25 cellular contexts compared by ENCODE assay signal in the genomic region with DNA sequence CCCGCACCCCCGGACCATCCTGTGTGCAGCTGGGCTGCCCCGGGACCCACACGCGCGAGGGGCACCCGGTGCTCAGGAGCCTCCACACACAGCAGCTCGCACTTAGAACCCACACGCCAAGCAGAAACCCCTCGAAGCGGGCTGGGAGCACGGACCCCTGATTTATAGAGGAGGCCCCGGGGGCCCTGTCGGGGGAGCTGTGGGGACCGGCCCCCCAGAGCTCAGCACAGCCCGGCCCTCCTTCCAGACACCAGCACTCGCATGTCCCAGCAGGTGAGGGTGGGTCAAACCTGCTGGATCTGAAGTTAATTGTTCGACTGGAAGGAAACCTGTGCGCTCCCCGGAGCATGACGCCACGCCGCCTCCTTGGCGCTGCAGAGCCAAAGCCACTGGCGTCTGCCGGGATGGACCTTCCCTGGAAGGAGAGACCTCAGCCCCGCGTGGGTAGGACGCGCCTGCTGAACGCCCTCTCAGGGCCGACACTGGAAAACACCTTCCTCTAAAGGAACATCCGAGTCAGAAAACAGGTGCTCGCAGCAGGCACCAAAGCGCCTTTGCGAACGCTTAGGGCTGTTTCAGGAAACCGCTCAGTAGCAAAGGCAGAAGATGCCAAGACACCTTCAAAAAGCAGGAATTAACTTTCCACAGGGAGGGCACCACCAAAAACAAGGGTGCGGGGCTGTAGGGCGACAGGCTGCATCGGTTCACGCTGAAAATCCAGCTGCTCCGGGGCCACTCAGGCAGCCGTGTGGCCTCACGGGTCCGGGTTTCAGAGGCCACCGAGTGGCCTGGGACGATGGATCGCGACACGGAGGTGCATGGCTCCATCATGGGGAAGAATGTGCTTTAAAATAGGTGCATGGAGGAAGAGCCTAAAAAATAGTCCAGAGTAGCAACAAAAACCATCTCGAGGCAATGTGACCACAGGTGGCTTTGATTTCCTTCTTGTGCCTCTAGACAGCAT. TPM values are rescaled to one million over a fixed set of nuclear protein-coding genes. Genes with fewer than 3 reads are reported as not detected.
DNase-seq lines count a peak whose midpoint lies in the region; ATAC-seq and TF ChIP-seq lines count a peak whose summit lies in the region.
"Had no signal": no experiment of that assay in that cellular context is flagged by ENCODE, and none has a peak within 500 bp of the region (broad histone marks: within the 10 kb centered on the region; RNA-seq: fewer than 3 reads in every experiment).

No MANE protein-coding gene starts in this region.

- intact Hi-C loops in left ventricle myocardium superior (cut with micrococcal nuclease) = no loop called here
- intact Hi-C loops in sigmoid colon (cut with DNase I) = no loop called here

- no peaks in the 10 kb centered on the region for H3K27me3 Mint-ChIP-seq in activated T-cell treated with anti-CD3 and anti-CD28 coated beads, Interleukin-2, amount 50 U/mL, for 72 hours (ENCODE audit: low read depth)
- H3K27me3 Mint-ChIP-seq: natural killer cell treated with Interleukin-12 subunit alpha and Interleukin-12 subunit beta and Interleukin-15 and Interleukin-18, amount 100 ng/mL, for 72 hours had no signal

- peak; percentile 8 for ATAC-seq in left ventricle myocardium superior
- no peak for ATAC-seq in activated T-cell treated with anti-CD3 and anti-CD28 coated beads, Interleukin-2, amount 50 U/mL, for 72 hours (replicated peaks in 1 of 2)
- ATAC-seq in GM18511 (IDR thresholded peaks at IDR 0.05; ENCODE audit: unreplicated experiment) = no peak

- no peaks in the 10 kb centered on the region for H3K9me3 Mint-ChIP-seq in activated T-cell treated with anti-CD3 and anti-CD28 coated beads, Interleukin-2, amount 50 U/mL, for 72 hours
- H3K9me3 Mint-ChIP-seq: activated B cell treated with CpG ODN at 0.5 μM for 24 hours; immature natural killer cell; natural killer cell treated with Interleukin-12 subunit alpha and Interleukin-12 subunit beta and Interleukin-15 and Interleukin-18, amount 100 ng/mL, for 72 hours; T-helper 1 cell treated with Interleukin-12 subunit alpha and Interleukin-12 subunit beta and Interleukin-4 antibody, amounts not matched to agents 30 μg/mL and 1 μg/mL, for 36 hours had no signal

- peaks cover 0 to 14% (median 9%) of the 10 kb centered on the region in 4 donors for H3K4me1 ChIP-seq in sigmoid colon
- H3K4me1 ChIP-seq: prostate gland, testis had no signal

- no peak for TF ChIP-seq CTCF in sigmoid colon (IDR thresholded peaks at IDR 0.05)
- TF ChIP-seq CTCF in GM10248 (IDR thresholded peaks at IDR 0.05; ENCODE audit: control extremely low read depth, extremely low read depth, low read depth, missing control alignments) = no peak

- peak overlapping the region; percentile 58 for H3K27ac ChIP-seq in angular gyrus (ENCODE audit: low read depth, low read length)
- H3K27ac ChIP-seq in sigmoid colon = peak overlapping the region in 2 of 4 donors; percentile 39 to 76
- H3K27ac ChIP-seq: prostate gland, testis had no signal

- H3K4me1 Mint-ChIP-seq in activated T-cell treated with anti-CD3 and anti-CD28 coated beads, Interleukin-2, amount 50 U/mL, for 72 hours (ENCODE audit: low read depth) = no peaks in the 10 kb centered on the region
- H3K4me1 Mint-ChIP-seq: immature natural killer cell had no signal

- no peaks in the 10 kb centered on the region for H3K36me3 ChIP-seq in sigmoid colon
- H3K36me3 ChIP-seq: prostate gland, spleen had no signal

- H3K4me3 ChIP-seq in sigmoid colon = no peak overlapping the region
- H3K4me3 ChIP-seq: prostate gland, spleen, testis had no signal

- no peaks in the 10 kb centered on the region for H3K36me3 Mint-ChIP-seq in activated T-cell treated with anti-CD3 and anti-CD28 coated beads, Interleukin-2, amount 50 U/mL, for 72 hours (ENCODE audit: insufficient read depth in 2 of 2)
- H3K36me3 Mint-ChIP-seq: immature natural killer cell; natural killer cell treated with Interleukin-12 subunit alpha and Interleukin-12 subunit beta and Interleukin-15 and Interleukin-18, amount 100 ng/mL, for 72 hours had no signal

- CTCF ChIA-PET in GM10248 (lab: Yijun Ruan, JAX) = interaction anchor here (2.0 to 3.0 kb wide), 2 partner anchors 8 to 18 kb away, joined by 6 to 8 read pairs; no protein-coding TSS in a partner anchor

- POLR2A ChIA-PET in GM10248 (lab: Yijun Ruan, JAX) = no interaction called here

- 88% methylated on average over 52 of the region's 52 CpGs for WGBS in sigmoid colon, 2 donors

- H3K27ac Mint-ChIP-seq in activated T-cell treated with anti-CD3 and anti-CD28 coated beads, Interleukin-2, amount 50 U/mL, for 72 hours = no peak overlapping the region
- H3K27ac Mint-ChIP-seq: activated B cell treated with CpG ODN at 0.5 μM for 24 hours; immature natural killer cell; natural killer cell treated with Interleukin-12 subunit alpha and Interleukin-12 subunit beta and Interleukin-15 and Interleukin-18, amount 100 ng/mL, for 72 hours; T-helper 1 cell treated with Interleukin-12 subunit alpha and Interleukin-12 subunit beta and Interleukin-4 antibody, amounts not matched to agents 30 μg/mL and 1 μg/mL, for 36 hours had no signal

- no peaks in the 10 kb centered on the region for H3K9me3 ChIP-seq in sigmoid colon
- H3K9me3 ChIP-seq: prostate gland, spleen, testis had no signal

- no peak for TF ChIP-seq POLR2A in sigmoid colon (IDR thresholded peaks at IDR 0.05)

- H3K4me3 Mint-ChIP-seq in activated T-cell treated with anti-CD3 and anti-CD28 coated beads, Interleukin-2, amount 50 U/mL, for 72 hours = no peak overlapping the region
- H3K4me3 Mint-ChIP-seq: activated B cell treated with CpG ODN at 0.5 μM for 24 hours; immature natural killer cell; natural killer cell treated with Interleukin-12 subunit alpha and Interleukin-12 subunit beta and Interleukin-15 and Interleukin-18, amount 100 ng/mL, for 72 hours; T-helper 1 cell treated with Interleukin-12 subunit alpha and Interleukin-12 subunit beta and Interleukin-4 antibody, amounts not matched to agents 30 μg/mL and 1 μg/mL, for 36 hours had no signal

- no peak for TF ChIP-seq EP300 in sigmoid colon (IDR thresholded peaks at IDR 0.05)

- DNase-seq in DMS53 (lab: John Stamatoyannopoulos, UW) (peak; percentile 28), DMS53 treated with DMSO at 0.1 percent for 48 hours (lab: John Stamatoyannopoulos, UW; ENCODE audit: unreplicated experiment) (no peak), left ventricle myocardium superior (peak; percentile 50), sigmoid colon (peak; percentile 52), GM10248 (ENCODE audit: extremely low spot score) (no peak)
- DNase-seq in activated T-cell treated with anti-CD3 and anti-CD28 coated beads, Interleukin-2, amount 50 U/mL, for 72 hours = no peak
- DNase-seq: activated B cell treated with CpG ODN at 0.5 μM for 24 hours; C1 segment of cervical spinal cord; DMS 273 treated with DMSO at 0.1 percent for 48 hours; effector CD4-positive, alpha-beta T cell; GOT3; immature natural killer cell; KBM-7; mesenchymal stem cell; NCI-H2029; NCI-H524; SIG-M5; spleen; testis had no signal

- peaks cover 0 to 17% (median 0%) of the 10 kb centered on the region in 3 donors for H3K27me3 ChIP-seq in sigmoid colon
- H3K27me3 ChIP-seq: testis had no signal

RNA-seq across cellular contexts. Expression of gene GRTP1, which starts 37.8 kb away (rescaled TPM):
- total RNA-seq in left ventricle myocardium superior (0.94 TPM), sigmoid colon (1 to 10 TPM; 6.7 to 9.9 (median 8.3) TPM)
- 10 to 100 TPM; 29.3 to 52.5 (median 39.6) TPM for polyA plus RNA-seq in sigmoid colon
- total RNA-seq in activated T-cell treated with anti-CD3 and anti-CD28 coated beads, Interleukin-2, amount 50 U/mL, for 72 hours = 1 to 10 TPM in 1 of 2 donors, under 1 TPM in 1; 0.79 to 2.5 TPM
- total RNA-seq: A172; activated B cell treated with CpG ODN at 0.5 μM for 24 hours; natural killer cell treated with Interleukin-12 subunit alpha and Interleukin-12 subunit beta and Interleukin-15 and Interleukin-18, amount 100 ng/mL, for 72 hours had no signal

RNA-seq across cellular contexts. Expression of gene ADPRHL1, which starts 51.6 kb away (rescaled TPM):
- total RNA-seq in left ventricle myocardium superior = 442 TPM
- total RNA-seq in sigmoid colon = 1 to 10 TPM; 2.3 to 7.8 (median 4.5) TPM
- 1 to 10 TPM; 1.2 to 4.9 (median 4.2) TPM for polyA plus RNA-seq in sigmoid colon
- 1 to 10 TPM; 1.4 to 2.1 TPM for total RNA-seq in activated T-cell treated with anti-CD3 and anti-CD28 coated beads, Interleukin-2, amount 50 U/mL, for 72 hours

Comparison
In these comparisons a context has a peak if more than half of its experiments do, and no peak if none do; other contexts are left out.
1. DNase-seq: peak in DMS53 (single experiment), left ventricle myocardium superior (single experiment) and sigmoid colon (single experiment); none in DMS53 treated with DMSO at 0.1 percent for 48 hours (single experiment), activated T-cell treated with anti-CD3 and anti-CD28 coated beads, Interleukin-2, amount 50 U/mL, for 72 hours (0 of 2) and GM10248 (single experiment).
2. RNA of gene ADPRHL1, which starts 51.6 kb away (total RNA-seq): 442 TPM in left ventricle myocardium superior (single experiment); 2.3 to 7.8 TPM in sigmoid colon and 1.4 to 2.1 TPM in activated T-cell treated with anti-CD3 and anti-CD28 coated beads, Interleukin-2, amount 50 U/mL, for 72 hours; every median in the first group is over 10 times any median in the second.